Comparison of ENCODE assay signal across 8 cellular contexts in genomic region chr11:11849127-11849746, GRCh38. TPM values are rescaled to one million over a fixed set of nuclear protein-coding genes. Genes with fewer than 3 reads are reported as not detected.
DNase-seq lines count a peak whose midpoint lies in the region; ATAC-seq and TF ChIP-seq lines count a peak whose summit lies in the region.

No MANE protein-coding gene starts in this region.

- H3K4me2 ChIP-seq in DND-41 (ENCODE audit: insufficient read depth, low read length) = peak overlapping the region; percentile 21; the same call in 1 of the 2 replicates

- H3K27ac ChIP-seq in DND-41 (ENCODE audit: low read length) (no peak overlapping the region), Peyer's patch (no peak overlapping the region), rectal smooth muscle tissue (ENCODE audit: low read depth, low read length) (peak overlapping the region; percentile 57)

- H3K4me1 ChIP-seq in DND-41 (ENCODE audit: insufficient read depth, low read length) (peaks cover 26% of the 10 kb centered on the region), Peyer's patch (peaks cover 0 to 32% (median 10%) of the 10 kb centered on the region in 4 donors), rectal smooth muscle tissue (ENCODE audit: control insufficient read depth, insufficient read depth, low read length) (peaks cover 36% of the 10 kb centered on the region)

- peak; percentile 62 for DNase-seq in DND-41
- DNase-seq in HT1080 (ENCODE audit: low read depth) = peak; percentile 61
- peak in 2 of 3 donors; percentile 51 to 81 for DNase-seq in Peyer's patch
- DNase-seq in globus pallidus (ENCODE audit: low spot score) = peak; percentile 66
- DNase-seq in GOT3 (lab: John Stamatoyannopoulos, UW) = no peak

- TF ChIP-seq POLR2A in Peyer's patch (IDR thresholded peaks at IDR 0.05) = no peak

- H3K9me3 Mint-ChIP-seq in activated T-helper 17 cell treated with anti-CD3 and anti-CD28 coated beads, Interleukin-2, amount 50 U/mL, for 72 hours = no peaks in the 10 kb centered on the region

- H3K36me3 ChIP-seq in DND-41 (ENCODE audit: insufficient read depth, low read length) (no peaks in the 10 kb centered on the region), Peyer's patch (no peaks in the 10 kb centered on the region), rectal smooth muscle tissue (ENCODE audit: control insufficient read depth, insufficient read depth, low read length) (no peaks in the 10 kb centered on the region)

- H3K9me3 ChIP-seq in DND-41 (ENCODE audit: insufficient read depth, low read length, severe bottlenecking) (no peaks in the 10 kb centered on the region), Peyer's patch (no peaks in the 10 kb centered on the region)

- ATAC-seq in DND-41 (ENCODE audit: insufficient read depth, low read depth) (peak; percentile 92), GM21381 (IDR thresholded peaks at IDR 0.05; ENCODE audit: unreplicated experiment) (peak; percentile 68)
- ATAC-seq in activated T-helper 17 cell treated with anti-CD3 and anti-CD28 coated beads, Interleukin-2, amount 50 U/mL, for 72 hours (replicated peaks) = peak; percentile 69

- H3K4me1 Mint-ChIP-seq in activated T-helper 17 cell treated with anti-CD3 and anti-CD28 coated beads, Interleukin-2, amount 50 U/mL, for 72 hours = peaks cover 49% of the 10 kb centered on the region

- no peak overlapping the region for H3K4me3 ChIP-seq in DND-41 (ENCODE audit: low read depth in 1 of 2, low read length in 2 of 2)
- no peak overlapping the region for H3K4me3 ChIP-seq in Peyer's patch
- H3K4me3 ChIP-seq in rectal smooth muscle tissue (ENCODE audit: low read length) = no peak overlapping the region

- H3K27me3 ChIP-seq in DND-41 (ENCODE audit: insufficient read depth, low read length, poor library complexity) = no peaks in the 10 kb centered on the region
- H3K27me3 ChIP-seq in Peyer's patch = no peaks in the 10 kb centered on the region
- H3K27me3 ChIP-seq in rectal smooth muscle tissue (ENCODE audit: control insufficient read depth, insufficient read depth, low read length) = no peaks in the 10 kb centered on the region

- H4K20me1 ChIP-seq in DND-41 (ENCODE audit: insufficient read depth, low read length) = peaks cover 81% of the 10 kb centered on the region

- H3K79me2 ChIP-seq in DND-41 (ENCODE audit: insufficient read depth, low read length) = peaks cover 100% of the 10 kb centered on the region

- H3K27me3 Mint-ChIP-seq in activated T-helper 17 cell treated with anti-CD3 and anti-CD28 coated beads, Interleukin-2, amount 50 U/mL, for 72 hours = no peaks in the 10 kb centered on the region

- TF ChIP-seq CTCF in DND-41 (IDR thresholded peaks at IDR 0.05; ENCODE audit: borderline replicate concordance, extremely low read depth, low read length, poor library complexity, severe bottlenecking) (peak; percentile 76), Peyer's patch (IDR thresholded peaks at IDR 0.05) (peak; percentile 1 to 75 (median 60))

- H3K9ac ChIP-seq in DND-41 (ENCODE audit: low read depth, low read length) (no peak overlapping the region), rectal smooth muscle tissue (ENCODE audit: low read length) (no peak overlapping the region)

- peaks cover 7% of the 10 kb centered on the region for H3K36me3 Mint-ChIP-seq in activated T-helper 17 cell treated with anti-CD3 and anti-CD28 coated beads, Interleukin-2, amount 50 U/mL, for 72 hours (ENCODE audit: low read depth)

- peak overlapping the region; percentile 4 for H3K27ac Mint-ChIP-seq in activated T-helper 17 cell treated with anti-CD3 and anti-CD28 coated beads, Interleukin-2, amount 50 U/mL, for 72 hours

- peak overlapping the region; percentile 3 for H3K4me3 Mint-ChIP-seq in activated T-helper 17 cell treated with anti-CD3 and anti-CD28 coated beads, Interleukin-2, amount 50 U/mL, for 72 hours

- H2AFZ ChIP-seq in DND-41 (ENCODE audit: low read depth, low read length) = no peak overlapping the region

RNA-seq across cellular contexts. Expression of gene USP47, which starts 7.5 kb away (rescaled TPM):
- total RNA-seq in HT1080 (2014; rRNA removed; shearing (Covaris generic)) = 30.8 and 33.5 TPM in 2 replicates
- polyA plus RNA-seq in HT1080 (2015; cell fraction: cytosol; rRNA removed) = 15.3 and 17.6 TPM in 2 replicates
- 38.7 and 38.9 TPM in 2 replicates for polyA plus RNA-seq in HT1080 (2015; cell fraction: nucleus; rRNA removed)
- 100 to 1,000 TPM in 1 of 4 donors, 10 to 100 TPM in 3; 62.5 to 170 (median 66.4) TPM for total RNA-seq in Peyer's patch
- 10 to 100 TPM; 37.1 to 58.2 TPM for total RNA-seq in activated T-helper 17 cell treated with anti-CD3 and anti-CD28 coated beads, Interleukin-2, amount 50 U/mL, for 72 hours
